In genomic region chr18:22405142-22405541, GRCh38 we compare ENCODE assay signal across 11 cellular contexts. TPM values are rescaled to one million over a fixed set of nuclear protein-coding genes. Genes with fewer than 3 reads are reported as not detected.
"Had no signal": no experiment of that assay in that cellular context is flagged by ENCODE, and none has a peak within 500 bp of the region (broad histone marks: within the 10 kb centered on the region; RNA-seq: fewer than 3 reads in every experiment).

No MANE protein-coding gene starts in this region.

- ATAC-seq: GM23338, HCT116 had no signal

- H3K9me3 ChIP-seq: HAP-1 had no signal

- H3K36me3 ChIP-seq: HAP-1 had no signal

- DNase-seq: GM23248, GOT3, H7, H9, HCEC 1CT, HFFc6 had no signal

- H3K4me3 Mint-ChIP-seq: GM23338, H9, HFFc6 had no signal

- H3K9ac ChIP-seq: GM23248 had no signal

- H3K4me1 ChIP-seq: HAP-1 had no signal

- FAIRE-seq: H54 had no signal

- H2AFZ ChIP-seq: GM23248 had no signal

- H3K27ac ChIP-seq: GM23248 had no signal

- H3K27ac Mint-ChIP-seq: GM23338, H9, HFFc6 had no signal

- H3K4me3 ChIP-seq: GM23248, GM23338, HAP-1 had no signal

RNA-seq across cellular contexts. Expression of gene CTAGE1, which starts 12.6 kb away (rescaled TPM):
- total RNA-seq: H4, H7, H9 had no signal
